8 cellular contexts compared by ENCODE assay signal in genomic region chr1:994546-994945, GRCh38. TPM values are rescaled to one million over a fixed set of nuclear protein-coding genes. Genes with fewer than 3 reads are reported as not detected.
DNase-seq lines count a peak whose midpoint lies in the region; ATAC-seq, FAIRE-seq and TF ChIP-seq lines count a peak whose summit lies in the region.
"Not testable (repeated sequence)": the region's sequence is repeated elsewhere in the genome, so short reads cannot be mapped to it uniquely, and the experiment has no call there.
"Had no signal": no experiment of that assay in that cellular context is flagged by ENCODE, and none has a peak within 500 bp of the region (broad histone marks: within the 10 kb centered on the region; RNA-seq: fewer than 3 reads in every experiment).

No MANE protein-coding gene starts in this region.

- not testable (repeated sequence) for TF ChIP-seq RAD21 in HepG2 (CRISPR knock-in tag; IDR thresholded peaks at IDR 0.05)

- not testable (repeated sequence) for TF ChIP-seq POLR2A in HepG2 (IDR thresholded peaks at IDR 0.05; ENCODE audit: insufficient read depth in 1 of 2, low read depth in 2 of 2, low read length in 2 of 2)

- not testable (repeated sequence) for TF ChIP-seq EP300 in HepG2 (IDR thresholded peaks at IDR 0.05; ENCODE audit: low read depth in 2 of 2, low read length in 2 of 2); HepG2 (CRISPR knock-in tag; IDR thresholded peaks at IDR 0.05; ENCODE audit: borderline replicate concordance)

- H3K79me2 ChIP-seq in HepG2 (ENCODE audit: insufficient read depth, low read length); osteoblast (ENCODE audit: insufficient read depth, low read length): not testable (repeated sequence)

- not testable (repeated sequence) for H3K27ac ChIP-seq in HEK293 (ENCODE audit: extremely low read depth, low read depth, low read length); HepG2 (ENCODE audit: extremely low read length, insufficient read depth, low read length); osteoblast (ENCODE audit: low read depth, low read length)

- DNase-seq in HepG2 (ENCODE audit: low spot score), result not testable (repeated sequence)
- peak; percentile 48 for DNase-seq in osteoblast (ENCODE audit: insufficient read length, low spot score, missing footprints)

- peaks cover 0 to 26% of the 10 kb centered on the region in 2 experiments; a peak in 1 of 3 replicates for H3K36me3 ChIP-seq in HEK293 (ENCODE audit: control insufficient read depth in 2 of 2, insufficient read depth in 1 of 2, low read length in 2 of 2)
- not testable (repeated sequence) for H3K36me3 ChIP-seq in HepG2 (replicated peaks in 1 of 2; ENCODE audit: control insufficient read depth in 1 of 2, insufficient read depth in 2 of 2, low read length in 2 of 2); osteoblast (ENCODE audit: insufficient read depth, low read length)

- BruUV-seq in HepG2 (replicated peaks; lab: Mats Ljungman, UMichigan), result not testable (repeated sequence)

- H3K9ac ChIP-seq in HepG2 (ENCODE audit: insufficient read depth, low read depth, low read length), result not testable (repeated sequence)

- not testable (repeated sequence) for H3K27me3 Mint-ChIP-seq in activated naive CD4-positive, alpha-beta T cell treated with anti-CD3 and anti-CD28 coated beads, Interleukin-2, amount 50 U/mL, for 24 hours

- not testable (repeated sequence) for H3K27me3 ChIP-seq in HepG2 (ENCODE audit: control insufficient read depth in 1 of 2, insufficient read depth in 2 of 2, low read length in 2 of 2)
- peaks cover 25% of the 10 kb centered on the region for H3K27me3 ChIP-seq in osteoblast (ENCODE audit: insufficient read depth, low read length)

- H3K36me3 Mint-ChIP-seq in activated naive CD4-positive, alpha-beta T cell treated with anti-CD3 and anti-CD28 coated beads, Interleukin-2, amount 50 U/mL, for 24 hours, result not testable (repeated sequence)

- CTCF ChIA-PET in HEK293 (lab: Yijun Ruan, JAX), result interaction anchor here (4.3 kb wide), 1 partner anchor 11 kb away, joined by 39 read pairs; no protein-coding TSS in a partner anchor
- CTCF ChIA-PET in HepG2 (lab: Yijun Ruan, JAX; ENCODE audit: low intra/inter-chr PET ratio, low total read pairs), result not testable (repeated sequence)

- H4K20me1 ChIP-seq in HepG2 (ENCODE audit: insufficient read depth, low read length); osteoblast (ENCODE audit: insufficient read depth, low read length): not testable (repeated sequence)

- H3K4me1 Mint-ChIP-seq in activated naive CD4-positive, alpha-beta T cell treated with anti-CD3 and anti-CD28 coated beads, Interleukin-2, amount 50 U/mL, for 24 hours, result peaks cover 11% of the 10 kb centered on the region

- whole genome bisulfite sequencing in HepG2 (ENCODE audit: low lambda C conversion rate), result 66% methylated on average over 6 of the region's 6 CpGs

- H3K27ac Mint-ChIP-seq in activated naive CD4-positive, alpha-beta T cell treated with anti-CD3 and anti-CD28 coated beads, Interleukin-2, amount 50 U/mL, for 24 hours, result peak overlapping the region; percentile 52

- not testable (repeated sequence) for TF ChIP-seq CTCF in HEK293 (tag by site-specific recombination; IDR thresholded peaks at IDR 0.05); HepG2 (CRISPR knock-in tag; IDR thresholded peaks at IDR 0.05); osteoblast (IDR thresholded peaks at IDR 0.05; ENCODE audit: extremely low read depth, low read depth, low read length)

- not testable (repeated sequence) for H3K4me2 ChIP-seq in HepG2 (ENCODE audit: low read depth, low read length); osteoblast (ENCODE audit: insufficient read depth, low read length)

- FAIRE-seq in HepG2 (lab: Jason Lieb, UNC), result not testable (repeated sequence)

- in situ Hi-C loops in HepG2 (cut with HindIII; ENCODE audit: extremely low pct_ligation_motif_present, low pct_unique_long_range_greater_than_20kb), result not testable (repeated sequence)

- H2AFZ ChIP-seq in HepG2 (ENCODE audit: low read length); osteoblast (ENCODE audit: low read length): not testable (repeated sequence)

- POLR2A ChIA-PET in HEK293 (lab: Yijun Ruan, JAX), result interaction anchor here (1.1 to 2.2 kb wide), 3 partner anchors 12 to 26 kb away, joined by 4 to 11 read pairs (median 7); partner anchors contain the start of gene PERM1
- POLR2A ChIA-PET in HepG2 (lab: Yijun Ruan, JAX), result interaction anchor here (1.8 kb wide), 1 partner anchor 12 kb away, joined by 6 read pairs; no protein-coding TSS in a partner anchor

- H3K9me3 ChIP-seq in HEK293 (ENCODE audit: control insufficient read depth, insufficient read depth, low read depth, low read length); HepG2 (ENCODE audit: low read length); osteoblast (ENCODE audit: low read depth, low read length): not testable (repeated sequence)

- H3K4me3 ChIP-seq in HEK293 (ENCODE audit: low read depth, low read length); HepG2 (replicated peaks in 1 of 3; ENCODE audit: insufficient read depth in 1 of 3, low read depth in 2 of 3, low read length in 3 of 3); osteoblast (ENCODE audit: insufficient read depth, low read length): not testable (repeated sequence)

- intact Hi-C loops in HepG2 (cut with micrococcal nuclease; ENCODE audit: unreplicated experiment), result not testable (repeated sequence)

- not testable (repeated sequence) for H3K9me3 Mint-ChIP-seq in activated naive CD4-positive, alpha-beta T cell treated with anti-CD3 and anti-CD28 coated beads, Interleukin-2, amount 50 U/mL, for 24 hours

- H3K4me3 Mint-ChIP-seq in activated naive CD4-positive, alpha-beta T cell treated with anti-CD3 and anti-CD28 coated beads, Interleukin-2, amount 50 U/mL, for 24 hours, result not testable (repeated sequence)

- not testable (repeated sequence) for ATAC-seq in HepG2

- not testable (repeated sequence) for H3K4me1 ChIP-seq in HEK293 (ENCODE audit: control insufficient read depth, insufficient read depth, low read length); osteoblast (ENCODE audit: insufficient read depth, low read length)
- H3K4me1 ChIP-seq in HepG2 (ENCODE audit: insufficient read depth, low read length), result peaks cover 37% of the 10 kb centered on the region

RNA-seq across cellular contexts. Expression of gene HES4, which starts 5.4 kb away (rescaled TPM):
- total RNA-seq in HepG2 (2016; rRNA removed; fragmentation: Illumina TruSeq; extraction: Trizol) (4.4 and 8.8 TPM in 2 replicates), osteoblast (0.29 and 0.72 TPM in 2 replicates)
- total RNA-seq in HepG2 (2016; cell fraction: cytosol; rRNA removed; fragmentation: Illumina TruSeq; extraction: Trizol; ENCODE audit: low read depth), result 16.5 and 25.5 TPM in 2 replicates
- total RNA-seq in HepG2 (2016; cell fraction: insoluble cytoplasmic fraction; rRNA removed; fragmentation: Illumina TruSeq; extraction: Trizol), result 3.4 and 7.9 TPM in 2 replicates
- 13.5 and 18.3 TPM in 2 replicates for total RNA-seq in HepG2 (2016; cell fraction: membrane; rRNA removed; fragmentation: Illumina TruSeq; extraction: Trizol)
- total RNA-seq in HepG2 (2016; cell fraction: nucleus; rRNA removed; fragmentation: Illumina TruSeq; extraction: Trizol), result 6.5 and 8.0 TPM in 2 replicates
- polyA plus RNA-seq in HepG2 (2011; rRNA removed), result 10.6 and 17.6 TPM in 2 replicates
- 11.6 and 28.6 TPM in 2 replicates for polyA plus RNA-seq in HepG2 (2011; cell fraction: cytosol; rRNA removed)
- 190 and 210 TPM in 2 replicates for polyA plus RNA-seq in HepG2 (2011; cell fraction: nucleus; rRNA removed)
- 4.3 and 7.0 TPM in 2 replicates for polyA plus RNA-seq in HepG2 (2012)
- polyA plus RNA-seq in HepG2 (2016; cell fraction: cytosol; fragmentation: Illumina TruSeq; extraction: Trizol; ENCODE audit: low read depth), result 17.0 and 22.1 TPM in 2 replicates
- polyA plus RNA-seq in HepG2 (2016; cell fraction: insoluble cytoplasmic fraction; fragmentation: Illumina TruSeq; extraction: Trizol; ENCODE audit: low read depth), result 4.5 and 6.0 TPM in 2 replicates
- 10.6 and 11.4 TPM in 2 replicates for polyA plus RNA-seq in HepG2 (2016; cell fraction: membrane; fragmentation: Illumina TruSeq; extraction: Trizol; ENCODE audit: low read depth)
- polyA plus RNA-seq in HepG2 (2016; cell fraction: nucleus; fragmentation: Illumina TruSeq; extraction: Trizol; ENCODE audit: insufficient read depth, low read depth), result 16.1 and 18.4 TPM in 2 replicates
- 2.2 and 6.1 TPM in 2 replicates for polyA minus RNA-seq in HepG2 (2011; rRNA and poly(A)+ RNA removed; ENCODE audit: low replicate concordance)
- polyA minus RNA-seq in HepG2 (2011; cell fraction: cytosol; rRNA and poly(A)+ RNA removed), result 6.4 and 8.5 TPM in 2 replicates
- polyA minus RNA-seq in HepG2 (2011; cell fraction: nucleus; rRNA and poly(A)+ RNA removed), result 4.6 and 8.9 TPM in 2 replicates
- polyA plus RNA-seq: CD8-positive, alpha-beta memory T cell had no signal

RNA-seq across cellular contexts. Expression of gene PERM1, which starts 12.7 kb away (rescaled TPM):
- total RNA-seq in HepG2 (2016; rRNA removed; fragmentation: Illumina TruSeq; extraction: Trizol), result 0.04 TPM in 1 of 2 replicates, not detected in the other
- total RNA-seq in HepG2 (2016; cell fraction: cytosol; rRNA removed; fragmentation: Illumina TruSeq; extraction: Trizol; ENCODE audit: low read depth), result not detected in 2 replicates
- total RNA-seq in HepG2 (2016; cell fraction: insoluble cytoplasmic fraction; rRNA removed; fragmentation: Illumina TruSeq; extraction: Trizol), result not detected in 2 replicates
- total RNA-seq in HepG2 (2016; cell fraction: membrane; rRNA removed; fragmentation: Illumina TruSeq; extraction: Trizol), result not detected in 2 replicates
- not detected in 2 replicates for total RNA-seq in HepG2 (2016; cell fraction: nucleus; rRNA removed; fragmentation: Illumina TruSeq; extraction: Trizol)
- 0.29 and 0.38 TPM in 2 replicates for polyA plus RNA-seq in HepG2 (2011; rRNA removed)
- polyA plus RNA-seq in HepG2 (2011; cell fraction: cytosol; rRNA removed), result 0.17 and 0.32 TPM in 2 replicates
- 2.3 and 2.6 TPM in 2 replicates for polyA plus RNA-seq in HepG2 (2011; cell fraction: nucleus; rRNA removed)
- polyA plus RNA-seq in HepG2 (2012), result 0.44 TPM in 2 replicates
- polyA plus RNA-seq in HepG2 (2016; cell fraction: cytosol; fragmentation: Illumina TruSeq; extraction: Trizol; ENCODE audit: low read depth), result not detected in 2 replicates
- polyA plus RNA-seq in HepG2 (2016; cell fraction: insoluble cytoplasmic fraction; fragmentation: Illumina TruSeq; extraction: Trizol; ENCODE audit: low read depth), result not detected in 2 replicates
- polyA plus RNA-seq in HepG2 (2016; cell fraction: membrane; fragmentation: Illumina TruSeq; extraction: Trizol; ENCODE audit: low read depth), result not detected in 2 replicates
- polyA plus RNA-seq in HepG2 (2016; cell fraction: nucleus; fragmentation: Illumina TruSeq; extraction: Trizol; ENCODE audit: insufficient read depth, low read depth), result not detected in 2 replicates
- polyA minus RNA-seq in HepG2 (2011; rRNA and poly(A)+ RNA removed; ENCODE audit: low replicate concordance), result 0.09 and 2.7 TPM in 2 replicates
- 0.44 and 0.59 TPM in 2 replicates for polyA minus RNA-seq in HepG2 (2011; cell fraction: cytosol; rRNA and poly(A)+ RNA removed)
- 0.99 and 1.2 TPM in 2 replicates for polyA minus RNA-seq in HepG2 (2011; cell fraction: nucleus; rRNA and poly(A)+ RNA removed)
- not detected in 2 replicates for total RNA-seq in osteoblast
- total RNA-seq: CD8-positive, alpha-beta memory T cell; GM12878; GM23248 had no signal
- polyA plus RNA-seq: CD14-positive monocyte; CD8-positive, alpha-beta memory T cell; GM12878 had no signal

RNA-seq across cellular contexts. Expression of gene ISG15, which starts 18.8 kb away (rescaled TPM):
- total RNA-seq in HepG2 (2016; rRNA removed; fragmentation: Illumina TruSeq; extraction: Trizol) (54.9 and 68.4 TPM in 2 replicates), osteoblast (55.4 and 90.5 TPM in 2 replicates)
- 17.4 and 19.2 TPM in 2 replicates for total RNA-seq in HepG2 (2016; cell fraction: cytosol; rRNA removed; fragmentation: Illumina TruSeq; extraction: Trizol; ENCODE audit: low read depth)
- 52.2 and 77.4 TPM in 2 replicates for total RNA-seq in HepG2 (2016; cell fraction: insoluble cytoplasmic fraction; rRNA removed; fragmentation: Illumina TruSeq; extraction: Trizol)
- 17.7 and 18.1 TPM in 2 replicates for total RNA-seq in HepG2 (2016; cell fraction: membrane; rRNA removed; fragmentation: Illumina TruSeq; extraction: Trizol)
- 18.3 and 23.3 TPM in 2 replicates for total RNA-seq in HepG2 (2016; cell fraction: nucleus; rRNA removed; fragmentation: Illumina TruSeq; extraction: Trizol)
- polyA plus RNA-seq in HepG2 (2011; rRNA removed), result 42.1 and 63.7 TPM in 2 replicates
- polyA plus RNA-seq in HepG2 (2011; cell fraction: cytosol; rRNA removed), result 49.9 and 81.6 TPM in 2 replicates
- 24.5 and 32.4 TPM in 2 replicates for polyA plus RNA-seq in HepG2 (2011; cell fraction: nucleus; rRNA removed)
- 19.4 and 39.7 TPM in 2 replicates for polyA plus RNA-seq in HepG2 (2012)
- 13.7 and 17.3 TPM in 2 replicates for polyA plus RNA-seq in HepG2 (2016; cell fraction: cytosol; fragmentation: Illumina TruSeq; extraction: Trizol; ENCODE audit: low read depth)
- polyA plus RNA-seq in HepG2 (2016; cell fraction: insoluble cytoplasmic fraction; fragmentation: Illumina TruSeq; extraction: Trizol; ENCODE audit: low read depth), result 47.3 and 49.3 TPM in 2 replicates
- polyA plus RNA-seq in HepG2 (2016; cell fraction: membrane; fragmentation: Illumina TruSeq; extraction: Trizol; ENCODE audit: low read depth), result 10.1 and 12.3 TPM in 2 replicates
- 22.7 and 27.6 TPM in 2 replicates for polyA plus RNA-seq in HepG2 (2016; cell fraction: nucleus; fragmentation: Illumina TruSeq; extraction: Trizol; ENCODE audit: insufficient read depth, low read depth)
- polyA minus RNA-seq in HepG2 (2011; rRNA and poly(A)+ RNA removed; ENCODE audit: low replicate concordance), result 24.2 and 34.4 TPM in 2 replicates
- polyA minus RNA-seq in HepG2 (2011; cell fraction: cytosol; rRNA and poly(A)+ RNA removed), result 11.4 and 13.3 TPM in 2 replicates
- polyA minus RNA-seq in HepG2 (2011; cell fraction: nucleus; rRNA and poly(A)+ RNA removed), result 2.1 and 5.1 TPM in 2 replicates

RNA-seq across cellular contexts. Expression of gene AGRN, which starts 25.4 kb away (rescaled TPM):
- total RNA-seq in HepG2 (2016; rRNA removed; fragmentation: Illumina TruSeq; extraction: Trizol), result 7.3 and 29.8 TPM in 2 replicates
- 2.7 and 2.9 TPM in 2 replicates for total RNA-seq in HepG2 (2016; cell fraction: cytosol; rRNA removed; fragmentation: Illumina TruSeq; extraction: Trizol; ENCODE audit: low read depth)
- 5.9 and 28.3 TPM in 2 replicates for total RNA-seq in HepG2 (2016; cell fraction: insoluble cytoplasmic fraction; rRNA removed; fragmentation: Illumina TruSeq; extraction: Trizol)
- 4.9 and 5.0 TPM in 2 replicates for total RNA-seq in HepG2 (2016; cell fraction: membrane; rRNA removed; fragmentation: Illumina TruSeq; extraction: Trizol)
- total RNA-seq in HepG2 (2016; cell fraction: nucleus; rRNA removed; fragmentation: Illumina TruSeq; extraction: Trizol), result 36.4 and 50.3 TPM in 2 replicates
- polyA plus RNA-seq in HepG2 (2011; rRNA removed), result 65.2 and 82.7 TPM in 2 replicates
- polyA plus RNA-seq in HepG2 (2011; cell fraction: cytosol; rRNA removed), result 37.7 and 58.0 TPM in 2 replicates
- 667 and 906 TPM in 2 replicates for polyA plus RNA-seq in HepG2 (2011; cell fraction: nucleus; rRNA removed)
- 77.8 and 101 TPM in 2 replicates for polyA plus RNA-seq in HepG2 (2012)
- polyA plus RNA-seq in HepG2 (2016; cell fraction: cytosol; fragmentation: Illumina TruSeq; extraction: Trizol; ENCODE audit: low read depth), result 1.4 and 1.5 TPM in 2 replicates
- 10.7 and 15.5 TPM in 2 replicates for polyA plus RNA-seq in HepG2 (2016; cell fraction: insoluble cytoplasmic fraction; fragmentation: Illumina TruSeq; extraction: Trizol; ENCODE audit: low read depth)
- polyA plus RNA-seq in HepG2 (2016; cell fraction: membrane; fragmentation: Illumina TruSeq; extraction: Trizol; ENCODE audit: low read depth), result 3.2 and 3.6 TPM in 2 replicates
- 125 and 134 TPM in 2 replicates for polyA plus RNA-seq in HepG2 (2016; cell fraction: nucleus; fragmentation: Illumina TruSeq; extraction: Trizol; ENCODE audit: insufficient read depth, low read depth)
- 23.8 and 86.8 TPM in 2 replicates for polyA minus RNA-seq in HepG2 (2011; rRNA and poly(A)+ RNA removed; ENCODE audit: low replicate concordance)
- polyA minus RNA-seq in HepG2 (2011; cell fraction: cytosol; rRNA and poly(A)+ RNA removed), result 41.3 and 50.7 TPM in 2 replicates
- 80.3 and 86.4 TPM in 2 replicates for polyA minus RNA-seq in HepG2 (2011; cell fraction: nucleus; rRNA and poly(A)+ RNA removed)
- total RNA-seq in osteoblast, result 14.7 and 30.0 TPM in 2 replicates
- polyA plus RNA-seq: CD8-positive, alpha-beta memory T cell had no signal

RNA-seq across cellular contexts. Expression of gene PLEKHN1, which starts 28.3 kb away (rescaled TPM):
- 0.21 and 0.42 TPM in 2 replicates for total RNA-seq in HepG2 (2016; rRNA removed; fragmentation: Illumina TruSeq; extraction: Trizol)
- not detected in 2 replicates for total RNA-seq in HepG2 (2016; cell fraction: cytosol; rRNA removed; fragmentation: Illumina TruSeq; extraction: Trizol; ENCODE audit: low read depth)
- 0.31 and 0.48 TPM in 2 replicates for total RNA-seq in HepG2 (2016; cell fraction: insoluble cytoplasmic fraction; rRNA removed; fragmentation: Illumina TruSeq; extraction: Trizol)
- 0.15 and 0.17 TPM in 2 replicates for total RNA-seq in HepG2 (2016; cell fraction: membrane; rRNA removed; fragmentation: Illumina TruSeq; extraction: Trizol)
- 0.59 and 0.63 TPM in 2 replicates for total RNA-seq in HepG2 (2016; cell fraction: nucleus; rRNA removed; fragmentation: Illumina TruSeq; extraction: Trizol)
- 0.58 and 0.59 TPM in 2 replicates for polyA plus RNA-seq in HepG2 (2011; rRNA removed)
- 0.13 and 0.23 TPM in 2 replicates for polyA plus RNA-seq in HepG2 (2011; cell fraction: cytosol; rRNA removed)
- polyA plus RNA-seq in HepG2 (2011; cell fraction: nucleus; rRNA removed), result 13.2 and 15.5 TPM in 2 replicates
- 0.51 and 0.55 TPM in 2 replicates for polyA plus RNA-seq in HepG2 (2012)
- 0.05 and 0.09 TPM in 2 replicates for polyA plus RNA-seq in HepG2 (2016; cell fraction: cytosol; fragmentation: Illumina TruSeq; extraction: Trizol; ENCODE audit: low read depth)
- polyA plus RNA-seq in HepG2 (2016; cell fraction: insoluble cytoplasmic fraction; fragmentation: Illumina TruSeq; extraction: Trizol; ENCODE audit: low read depth), result 0.29 and 0.48 TPM in 2 replicates
- polyA plus RNA-seq in HepG2 (2016; cell fraction: membrane; fragmentation: Illumina TruSeq; extraction: Trizol; ENCODE audit: low read depth), result 0.13 and 0.29 TPM in 2 replicates
- polyA plus RNA-seq in HepG2 (2016; cell fraction: nucleus; fragmentation: Illumina TruSeq; extraction: Trizol; ENCODE audit: insufficient read depth, low read depth), result 2.6 and 2.7 TPM in 2 replicates
- polyA minus RNA-seq in HepG2 (2011; rRNA and poly(A)+ RNA removed; ENCODE audit: low replicate concordance), result 0.26 and 0.54 TPM in 2 replicates
- polyA minus RNA-seq in HepG2 (2011; cell fraction: cytosol; rRNA and poly(A)+ RNA removed), result 0.53 TPM in 1 of 2 replicates, not detected in the other
- polyA minus RNA-seq in HepG2 (2011; cell fraction: nucleus; rRNA and poly(A)+ RNA removed), result 1.8 and 1.9 TPM in 2 replicates
- 0.36 and 0.88 TPM in 2 replicates for total RNA-seq in osteoblast
